24 cellular contexts compared by ENCODE assay signal in the genomic region with DNA sequence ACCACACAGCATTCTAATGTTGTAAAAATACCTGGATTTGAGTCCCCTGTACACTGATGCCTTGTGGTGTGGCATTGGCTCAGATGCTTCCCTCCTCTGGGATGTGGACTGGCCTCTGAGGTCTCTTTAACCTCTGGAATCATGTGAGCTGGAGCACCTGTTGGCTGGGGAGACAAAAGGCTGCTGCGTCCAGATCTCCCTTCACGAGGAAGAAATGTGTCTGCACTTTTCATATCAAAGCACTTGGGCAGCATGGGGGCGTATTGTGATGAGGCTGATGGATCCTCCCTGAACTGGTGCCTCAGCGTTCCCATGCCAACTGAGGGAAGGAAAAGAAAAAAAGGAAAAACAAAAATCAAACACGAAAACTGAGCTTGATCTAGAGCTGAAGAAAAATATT. TPM values are rescaled to one million over a fixed set of nuclear protein-coding genes. Genes with fewer than 3 reads are reported as not detected.
DNase-seq lines count a peak whose midpoint lies in the region; TF ChIP-seq lines count a peak whose summit lies in the region.
"Had no signal": no experiment of that assay in that cellular context is flagged by ENCODE, and none has a peak within 500 bp of the region (broad histone marks: within the 10 kb centered on the region; RNA-seq: fewer than 3 reads in every experiment).

No MANE protein-coding gene starts in this region.

- H3K4me1 Mint-ChIP-seq in type B pancreatic cell (ENCODE audit: unreplicated experiment), result peaks cover 34% of the 10 kb centered on the region
- H3K4me1 Mint-ChIP-seq in CD4-positive, alpha-beta memory T cell, result no peaks in the 10 kb centered on the region
- H3K4me1 Mint-ChIP-seq: activated CD4-positive, alpha-beta T cell treated with anti-CD3 and anti-CD28 coated beads for 36 hours had no signal

- H4K8ac ChIP-seq in mesenchymal stem cell (ENCODE audit: low read length), result peak overlapping the region; percentile 45

- H4K91ac ChIP-seq in mesenchymal stem cell (ENCODE audit: low read length), result no peak overlapping the region

- no peak overlapping the region for H2BK5ac ChIP-seq in mesenchymal stem cell (ENCODE audit: low read depth, low read length, poor library complexity, severe bottlenecking)

- no peak overlapping the region for H3K23ac ChIP-seq in mesenchymal stem cell (ENCODE audit: low read length in 2 of 2)

- 76% methylated on average over 4 of the region's 5 CpGs for WGBS in mesenchymal stem cell

- H3K27me3 ChIP-seq in mesenchymal stem cell (ENCODE audit: control insufficient read depth in 1 of 2, insufficient read depth in 1 of 2, low read length in 2 of 2), result no peaks in the 10 kb centered on the region
- no peaks in the 10 kb centered on the region for H3K27me3 ChIP-seq in CD4-positive, alpha-beta memory T cell (ENCODE audit: insufficient read depth, low read length)
- H3K27me3 ChIP-seq: ascending aorta had no signal

- H3K18ac ChIP-seq in mesenchymal stem cell (ENCODE audit: low read depth in 1 of 2, low read length in 2 of 2), result no peak overlapping the region

- no peak overlapping the region for H3K9ac ChIP-seq in mesenchymal stem cell (ENCODE audit: low read length)
- H3K9ac ChIP-seq: parathyroid adenoma had no signal

- H3K4me2 ChIP-seq in mesenchymal stem cell (ENCODE audit: low read length, poor library complexity, severe bottlenecking), result no peak overlapping the region

- TF ChIP-seq CTCF in type B pancreatic cell (conservative IDR thresholded peaks at IDR 0.05), result no peak

- peak overlapping the region in 1 of 2 experiments; percentile 60 for H3K4ac ChIP-seq in mesenchymal stem cell (ENCODE audit: low read depth in 1 of 2, low read length in 2 of 2)

- H2BK120ac ChIP-seq in mesenchymal stem cell (ENCODE audit: low read depth, low read length), result no peak overlapping the region

- H2BK15ac ChIP-seq in mesenchymal stem cell (ENCODE audit: low read depth, poor library complexity, severe bottlenecking), result no peak overlapping the region

- H3K14ac ChIP-seq in mesenchymal stem cell (ENCODE audit: low read length in 2 of 2), result no peak overlapping the region

- H3K36me3 Mint-ChIP-seq in type B pancreatic cell, result no peaks in the 10 kb centered on the region
- H3K36me3 Mint-ChIP-seq in CD4-positive, alpha-beta memory T cell, result no peaks in the 10 kb centered on the region
- H3K36me3 Mint-ChIP-seq: activated naive CD4-positive, alpha-beta T cell treated with anti-CD3 and anti-CD28 coated beads, Interleukin-2, amount 50 U/mL, for 72 hours had no signal

- H3K36me3 ChIP-seq in mesenchymal stem cell (ENCODE audit: control insufficient read depth in 1 of 2, insufficient read depth in 2 of 2, low read depth in 1 of 2, low read length in 2 of 2), result no peaks in the 10 kb centered on the region
- no peaks in the 10 kb centered on the region for H3K36me3 ChIP-seq in CD4-positive, alpha-beta memory T cell (ENCODE audit: insufficient read depth, low read length)
- H3K36me3 ChIP-seq: ascending aorta, lower lobe of right lung, thoracic aorta had no signal

- H2BK12ac ChIP-seq in mesenchymal stem cell (ENCODE audit: low read length in 2 of 2), result no peak overlapping the region

- no peak overlapping the region for H2AFZ ChIP-seq in mesenchymal stem cell (ENCODE audit: low read depth, low read length)
- H2AFZ ChIP-seq: parathyroid adenoma had no signal

- CTCF ChIA-PET in CD4-positive, alpha-beta memory T cell (lab: Charles Lee; ENCODE audit: partially characterized antibody), result no interaction called here

- no peak overlapping the region for H3K4me3 ChIP-seq in mesenchymal stem cell (ENCODE audit: insufficient read depth in 1 of 2, low read depth in 1 of 2, low read length in 2 of 2)
- H3K4me3 ChIP-seq in CD4-positive, alpha-beta memory T cell (ENCODE audit: low read length in 2 of 2), result no peak overlapping the region
- H3K4me3 ChIP-seq: ascending aorta, lower lobe of right lung, thoracic aorta had no signal

- peak overlapping the region; percentile 1 for H3K4me3 Mint-ChIP-seq in type B pancreatic cell
- H3K4me3 Mint-ChIP-seq in CD4-positive, alpha-beta memory T cell, result no peak overlapping the region
- H3K4me3 Mint-ChIP-seq: activated CD4-positive, alpha-beta T cell treated with anti-CD3 and anti-CD28 coated beads for 36 hours; activated T-cell treated with anti-CD3 and anti-CD28 coated beads, Interleukin-2, amount 50 U/mL, for 72 hours; effector memory CD8-positive, alpha-beta T cell had no signal

- no peaks in the 10 kb centered on the region for H3K27me3 Mint-ChIP-seq in type B pancreatic cell
- peaks cover 2 to 4% of the 10 kb centered on the region in 2 donors for H3K27me3 Mint-ChIP-seq in CD4-positive, alpha-beta memory T cell
- H3K27me3 Mint-ChIP-seq: activated CD4-positive, alpha-beta T cell treated with anti-CD3 and anti-CD28 coated beads for 36 hours; effector memory CD8-positive, alpha-beta T cell had no signal

- no peak overlapping the region for H3K27ac Mint-ChIP-seq in type B pancreatic cell
- H3K27ac Mint-ChIP-seq in CD4-positive, alpha-beta memory T cell, result no peak overlapping the region
- H3K27ac Mint-ChIP-seq: activated CD4-positive, alpha-beta T cell treated with anti-CD3 and anti-CD28 coated beads for 36 hours; activated naive CD4-positive, alpha-beta T cell treated with anti-CD3 and anti-CD28 coated beads, Interleukin-2, amount 50 U/mL, for 72 hours; activated T-cell treated with anti-CD3 and anti-CD28 coated beads, Interleukin-2, amount 50 U/mL, for 72 hours; effector memory CD8-positive, alpha-beta T cell had no signal

- H3K79me1 ChIP-seq in mesenchymal stem cell (replicated peaks; ENCODE audit: low read length, poor library complexity, severe bottlenecking), result no peaks in the 10 kb centered on the region

- DNase-seq in NCI-H82 (lab: John Stamatoyannopoulos, UW) (peak; percentile 42), NCI-H82 treated with DMSO at 0.1 percent for 48 hours (lab: John Stamatoyannopoulos, UW; ENCODE audit: unreplicated experiment) (no peak), caudate nucleus (lab: John Stamatoyannopoulos, UW) (peak in 7 of 61 donors; percentile 2 to 56 (median 25)), mesenchymal stem cell (no peak), type B pancreatic cell (ENCODE audit: extremely low spot score, unreplicated experiment) (no peak), dermis blood vessel endothelial cell (no peak)
- DNase-seq in CD4-positive, alpha-beta memory T cell, result no peak
- no peak for DNase-seq in stimulated activated CD4-positive, alpha-beta T cell treated with anti-CD3 and anti-CD28 coated beads, Interleukin-4, amount 100 ng/mL, for 1 hour
- DNase-seq: ACHN; activated CD4-positive, alpha-beta T cell treated with anti-CD3 and anti-CD28 coated beads for 36 hours; activated T-cell treated with anti-CD3 and anti-CD28 coated beads, Interleukin-2, amount 50 U/mL, for 72 hours; cerebellar nuclear complex; effector memory CD8-positive, alpha-beta T cell; KG1; lower lobe of right lung; NCI-H2081; NCI-H526 treated with DMSO at 0.1 percent for 48 hours; OCI-M1; SHP77 treated with DMSO at 0.1 percent for 48 hours had no signal

- peaks cover 8% of the 10 kb centered on the region for H3K4me1 ChIP-seq in mesenchymal stem cell (ENCODE audit: control insufficient read depth, insufficient read depth, low read depth, low read length)
- no peaks in the 10 kb centered on the region for H3K4me1 ChIP-seq in CD4-positive, alpha-beta memory T cell (ENCODE audit: insufficient read depth, low read length)
- H3K4me1 ChIP-seq: ascending aorta, lower lobe of right lung, parathyroid adenoma had no signal

- no peak overlapping the region for H2AK5ac ChIP-seq in mesenchymal stem cell (ENCODE audit: low read length, severe bottlenecking)

- no peaks in the 10 kb centered on the region for H3K9me3 Mint-ChIP-seq in type B pancreatic cell
- H3K9me3 Mint-ChIP-seq in CD4-positive, alpha-beta memory T cell, result peaks cover 0 to 19% (median 6%) of the 10 kb centered on the region in 8 donors
- H3K9me3 Mint-ChIP-seq: effector memory CD8-positive, alpha-beta T cell had no signal

- intact Hi-C loops in CD4-positive, alpha-beta memory T cell (cut with micrococcal nuclease), result no loop called here

- peaks cover 11% of the 10 kb centered on the region for H3K9me3 ChIP-seq in mesenchymal stem cell (ENCODE audit: control insufficient read depth, low read length)
- H3K9me3 ChIP-seq in CD4-positive, alpha-beta memory T cell (ENCODE audit: control insufficient read depth in 1 of 2, low read length in 2 of 2), result no peaks in the 10 kb centered on the region
- H3K9me3 ChIP-seq: lower lobe of right lung, thoracic aorta had no signal

- H3K27ac ChIP-seq in caudate nucleus (ENCODE audit: low read depth, low read length) (peak overlapping the region; percentile 60), mesenchymal stem cell (ENCODE audit: low read length, poor library complexity, severe bottlenecking) (no peak overlapping the region)
- no peak overlapping the region for H3K27ac ChIP-seq in CD4-positive, alpha-beta memory T cell (ENCODE audit: low read depth, low read length)
- H3K27ac ChIP-seq: ascending aorta, lower lobe of right lung, parathyroid adenoma, thoracic aorta had no signal

- POLR2A ChIA-PET in CD4-positive, alpha-beta memory T cell (lab: Charles Lee; ENCODE audit: partially characterized antibody), result no interaction called here

RNA-seq across cellular contexts. Expression of gene GRIA1, which starts 26.0 kb away (rescaled TPM):
- polyA plus RNA-seq in mesenchymal stem cell (2013, experiment 1 of 2), result 11.6 TPM
- 10.7 TPM for polyA plus RNA-seq in mesenchymal stem cell (2013, experiment 2 of 2)
- total RNA-seq in type B pancreatic cell (ENCODE audit: low replicate concordance) (0.86 and 18.0 TPM in 2 replicates), dermis blood vessel endothelial cell (not detected in 2 replicates)
- total RNA-seq in CD4-positive, alpha-beta memory T cell, result not detected
- not detected for polyA plus RNA-seq in CD4-positive, alpha-beta memory T cell
- total RNA-seq: activated CD4-positive, alpha-beta T cell treated with anti-CD3 and anti-CD28 coated beads for 36 hours; activated CD8-positive, alpha-beta memory T cell treated with anti-CD3 and anti-CD28 coated beads for 36 hours; activated naive CD4-positive, alpha-beta T cell treated with anti-CD3 and anti-CD28 coated beads, Interleukin-2, amount 50 U/mL, for 72 hours; activated T-cell treated with anti-CD3 and anti-CD28 coated beads, Interleukin-2, amount 50 U/mL, for 72 hours had no signal
